ENCODE assay signal across 23 cellular contexts in the genomic region with DNA sequence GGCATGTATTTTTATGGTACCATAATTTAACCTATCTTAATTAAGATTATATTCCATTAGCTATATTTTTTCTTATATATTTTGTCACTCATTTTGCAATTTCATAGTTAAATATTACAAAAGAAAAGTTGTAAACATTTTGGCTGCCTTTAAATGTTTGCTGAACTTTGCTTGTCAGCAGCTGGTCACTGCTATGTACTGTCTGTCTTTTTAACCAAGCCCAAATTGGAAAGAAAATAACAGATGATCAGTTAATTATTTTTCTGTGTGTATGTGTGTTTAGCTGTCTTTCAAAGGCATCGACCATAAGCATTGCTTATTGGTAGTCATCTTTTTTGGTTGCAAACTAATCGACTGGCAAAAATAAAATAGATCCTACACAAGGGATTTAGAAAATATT. TPM values are rescaled to one million over a fixed set of nuclear protein-coding genes. Genes with fewer than 3 reads are reported as not detected.
DNase-seq lines count a peak whose midpoint lies in the region; ATAC-seq, FAIRE-seq and TF ChIP-seq lines count a peak whose summit lies in the region.
"Had no signal": no experiment of that assay in that cellular context is flagged by ENCODE, and none has a peak within 500 bp of the region (broad histone marks: within the 10 kb centered on the region; RNA-seq: fewer than 3 reads in every experiment).

No MANE protein-coding gene starts in this region.

- H3T11ph ChIP-seq in H9 (ENCODE audit: low read length), result no peak overlapping the region

- in situ Hi-C loops in HepG2 (cut with HindIII; ENCODE audit: extremely low pct_ligation_motif_present, low pct_unique_long_range_greater_than_20kb), result no loop called here

- H3K56ac ChIP-seq in H9 (ENCODE audit: insufficient read length, low read depth, low read length), result no peak overlapping the region

- no peak overlapping the region for H3K9ac ChIP-seq in liver (ENCODE audit: low read depth in 1 of 2, low read length in 2 of 2)
- no peak overlapping the region for H3K9ac ChIP-seq in HepG2 (ENCODE audit: insufficient read depth, low read depth, low read length)
- no peak overlapping the region for H3K9ac ChIP-seq in H9 (ENCODE audit: extremely low read depth, insufficient read length, low read length)
- H3K9ac ChIP-seq: BLaER1 had no signal

- TF ChIP-seq POLR2A in HepG2 (IDR thresholded peaks at IDR 0.05; ENCODE audit: insufficient read depth in 1 of 2, low read depth in 2 of 2, low read length in 2 of 2) (no peak), right lobe of liver (IDR thresholded peaks at IDR 0.05) (no peak)

- H3K9me3 ChIP-seq in liver (ENCODE audit: control insufficient read depth in 4 of 4, low read length in 3 of 4) (no peaks in the 10 kb centered on the region), HepG2 (ENCODE audit: low read length) (no peaks in the 10 kb centered on the region), right lobe of liver (no peaks in the 10 kb centered on the region), H9 (ENCODE audit: control insufficient read depth, low read depth, low read length) (no peaks in the 10 kb centered on the region)
- H3K9me3 ChIP-seq: A549, BE2C had no signal

- H3K79me2 ChIP-seq in HepG2 (ENCODE audit: insufficient read depth, low read length), result no peaks in the 10 kb centered on the region
- no peaks in the 10 kb centered on the region for H3K79me2 ChIP-seq in H9 (ENCODE audit: insufficient read depth, low read length)

- no peak overlapping the region for H3K4ac ChIP-seq in H9 (ENCODE audit: low read depth, low read length)

- no peak overlapping the region for H4K91ac ChIP-seq in H9 (ENCODE audit: insufficient read length, low read depth, low read length)

- H3K36me3 Mint-ChIP-seq in H9 (ENCODE audit: insufficient read depth in 1 of 3, low read depth in 3 of 3), result peaks cover 4 to 19% (median 4%) of the 10 kb centered on the region in 3 experiments; a peak in 5 of 7 replicates
- H3K36me3 Mint-ChIP-seq: CD14-positive monocyte; CD4-positive, alpha-beta memory T cell; CD4-positive, CD25-positive, alpha-beta regulatory T cell; CD8-positive, alpha-beta memory T cell had no signal

- H3K36me3 ChIP-seq in liver (ENCODE audit: control insufficient read depth in 4 of 4, insufficient read depth in 3 of 4, low read depth in 1 of 4, low read length in 3 of 4), result no peaks in the 10 kb centered on the region
- H3K36me3 ChIP-seq in HepG2 (replicated peaks in 1 of 2; ENCODE audit: control insufficient read depth in 1 of 2, insufficient read depth in 2 of 2, low read length in 2 of 2), result no peaks in the 10 kb centered on the region
- H3K36me3 ChIP-seq in right lobe of liver, result no peaks in the 10 kb centered on the region
- H3K36me3 ChIP-seq: BE2C, BLaER1 had no signal

- H3K4me3 Mint-ChIP-seq in H9, result no peak overlapping the region
- H3K4me3 Mint-ChIP-seq: CD14-positive monocyte; CD4-positive, alpha-beta memory T cell; CD4-positive, CD25-positive, alpha-beta regulatory T cell; CD8-positive, alpha-beta memory T cell had no signal

- no peak overlapping the region for H3K27ac Mint-ChIP-seq in H9
- H3K27ac Mint-ChIP-seq: CD14-positive monocyte; CD4-positive, alpha-beta memory T cell; CD4-positive, CD25-positive, alpha-beta regulatory T cell; CD8-positive, alpha-beta memory T cell had no signal

- H2BK20ac ChIP-seq in H9 (ENCODE audit: low read depth, low read length, poor library complexity, severe bottlenecking), result no peak overlapping the region

- H3K79me1 ChIP-seq in H9 (ENCODE audit: insufficient read depth, low read depth, low read length, poor library complexity, severe bottlenecking), result no peaks in the 10 kb centered on the region

- peaks cover 14 to 17% of the 10 kb centered on the region in 2 experiments for H3K9me3 Mint-ChIP-seq in H9

- no peak overlapping the region for H2AFZ ChIP-seq in HepG2 (ENCODE audit: low read length)
- H2AFZ ChIP-seq in H9 (ENCODE audit: low read length), result no peak overlapping the region

- DNase-seq in HepG2 (ENCODE audit: low spot score) (no peak), right lobe of liver (no peak), DMS53 treated with DMSO at 0.1 percent for 48 hours (lab: John Stamatoyannopoulos, UW; ENCODE audit: unreplicated experiment) (no peak), H9 (no peak)
- DNase-seq: BE2C; C1 segment of cervical spinal cord; CD4-positive, alpha-beta memory T cell; CD4-positive, CD25-positive, alpha-beta regulatory T cell; CD8-positive, alpha-beta memory T cell; COR-L47; DMS 273 treated with DMSO at 0.1 percent for 48 hours; DMS153; DMS53; DMS79 treated with DMSO at 0.1 percent for 48 hours; GF-D8 had no signal

- H3K4me2 ChIP-seq in HepG2 (ENCODE audit: low read depth, low read length), result no peak overlapping the region
- H3K4me2 ChIP-seq in H9 (ENCODE audit: insufficient read depth, insufficient read length, low read length), result no peak overlapping the region
- H3K4me2 ChIP-seq: A549, BLaER1 had no signal

- POLR2A ChIA-PET in HepG2 (lab: Yijun Ruan, JAX), result no interaction called here

- no peak overlapping the region for H2BK15ac ChIP-seq in H9 (ENCODE audit: low read depth, low read length)

- no peak overlapping the region for H4K5ac ChIP-seq in H9 (ENCODE audit: insufficient read length, low read depth, low read length)

- no TSS peak for BruUV-seq in HepG2 (replicated peaks; lab: Mats Ljungman, UMichigan)

- no peaks in the 10 kb centered on the region for H3K23me2 ChIP-seq in H9 (ENCODE audit: insufficient read length, low read depth, low read length, poor library complexity, severe bottlenecking)

- no peak for TF ChIP-seq RAD21 in liver (IDR thresholded peaks at IDR 0.05)
- TF ChIP-seq RAD21 in HepG2 (CRISPR knock-in tag; IDR thresholded peaks at IDR 0.05), result no peak

- H2BK5ac ChIP-seq in H9 (ENCODE audit: insufficient read length, low read length), result no peak overlapping the region

- H3K4me1 Mint-ChIP-seq in H9, result peaks cover 2 to 11% of the 10 kb centered on the region in 2 experiments
- H3K4me1 Mint-ChIP-seq: CD14-positive monocyte; CD4-positive, alpha-beta memory T cell; CD4-positive, CD25-positive, alpha-beta regulatory T cell; CD8-positive, alpha-beta memory T cell had no signal

- 28% methylated on average over 2 of the region's 2 CpGs for WGBS in liver
- 2% methylated on average over 2 of the region's 2 CpGs for WGBS in HepG2 (ENCODE audit: low lambda C conversion rate)
- WGBS in right lobe of liver (ENCODE audit: insufficient coverage, low coverage, low lambda C conversion rate, missing lambda C conversion rate), result 23% methylated on average over 2 of the region's 2 CpGs
- WGBS in H9 (ENCODE audit: extremely low coverage, insufficient read length, low lambda C conversion rate), result no CpG with 5 or more reads among the region's 2 CpGs

- H3K4me3 ChIP-seq in liver (ENCODE audit: low read depth in 1 of 3, low read length in 3 of 3) (no peak overlapping the region), HepG2 (replicated peaks in 1 of 3; ENCODE audit: insufficient read depth in 1 of 3, low read depth in 2 of 3, low read length in 3 of 3) (no peak overlapping the region), right lobe of liver (no peak overlapping the region)
- H3K4me3 ChIP-seq: A549, BLaER1 had no signal

- no peak for FAIRE-seq in HepG2 (lab: Jason Lieb, UNC)
- FAIRE-seq: A549, G401.6, GM12891, GM19239 had no signal

- ATAC-seq in HepG2 (no peak), right lobe of liver (peak; percentile 74 to 79 (median 76))
- ATAC-seq: A549 had no signal

- no peak overlapping the region for H3K23ac ChIP-seq in H9 (ENCODE audit: insufficient read length, low read depth, low read length)

- H4K8ac ChIP-seq in H9 (replicated peaks; ENCODE audit: insufficient read length, low read depth, low read length), result no peak overlapping the region

- H2BK120ac ChIP-seq in H9 (ENCODE audit: low read depth, low read length, poor library complexity, severe bottlenecking), result no peak overlapping the region

- no peaks in the 10 kb centered on the region for H4K20me1 ChIP-seq in HepG2 (ENCODE audit: insufficient read depth, low read length)
- H4K20me1 ChIP-seq in H9 (ENCODE audit: control insufficient read depth, insufficient read depth, insufficient read length), result no peaks in the 10 kb centered on the region
- H4K20me1 ChIP-seq: BLaER1 had no signal

- H3K27ac ChIP-seq in liver (ENCODE audit: low read depth in 1 of 2, low read length in 2 of 2) (no peak overlapping the region), HepG2 (ENCODE audit: extremely low read length, insufficient read depth, low read length) (no peak overlapping the region), right lobe of liver (peak overlapping the region in 2 of 3 donors; percentile 19 to 33), H9 (ENCODE audit: insufficient read length, low read depth, low read length) (no peak overlapping the region)
- H3K27ac ChIP-seq: 22Rv1, A549, BLaER1 had no signal

- TF ChIP-seq EP300 in HepG2 (IDR thresholded peaks at IDR 0.05; ENCODE audit: low read depth in 2 of 2, low read length in 2 of 2), result no peak
- no peak for TF ChIP-seq EP300 in HepG2 (CRISPR knock-in tag; IDR thresholded peaks at IDR 0.05; ENCODE audit: borderline replicate concordance)

- no peak overlapping the region for H3K18ac ChIP-seq in H9 (ENCODE audit: insufficient read length, low read depth, low read length)

- no peak overlapping the region for H2BK12ac ChIP-seq in H9 (ENCODE audit: insufficient read length, low read depth, low read length)

- H2AK5ac ChIP-seq in H9 (ENCODE audit: insufficient read length, low read length), result no peak overlapping the region

- H3K14ac ChIP-seq in H9 (ENCODE audit: insufficient read depth, low read length), result no peak overlapping the region

- no peaks in the 10 kb centered on the region for H3K27me3 ChIP-seq in liver (ENCODE audit: control insufficient read depth in 4 of 4, insufficient read depth in 4 of 4, low read length in 3 of 4)
- H3K27me3 ChIP-seq in HepG2 (ENCODE audit: control insufficient read depth in 1 of 2, insufficient read depth in 2 of 2, low read length in 2 of 2), result no peaks in the 10 kb centered on the region; a peak in 1 of 5 replicates
- no peaks in the 10 kb centered on the region for H3K27me3 ChIP-seq in right lobe of liver
- H3K27me3 ChIP-seq in H9 (ENCODE audit: insufficient read depth, low read length), result no peaks in the 10 kb centered on the region
- H3K27me3 ChIP-seq: BE2C, BLaER1 had no signal

- peaks cover 1 to 22% (median 13%) of the 10 kb centered on the region in 4 donors for H3K4me1 ChIP-seq in liver (ENCODE audit: control insufficient read depth in 4 of 4, insufficient read depth in 4 of 4, low read length in 3 of 4)
- H3K4me1 ChIP-seq in HepG2 (ENCODE audit: insufficient read depth, low read length), result no peaks in the 10 kb centered on the region
- peaks cover 0 to 25% (median 0%) of the 10 kb centered on the region in 4 donors for H3K4me1 ChIP-seq in right lobe of liver
- H3K4me1 ChIP-seq in H9 (ENCODE audit: insufficient read depth, low read length), result no peaks in the 10 kb centered on the region
- H3K4me1 ChIP-seq: A549, BE2C, BLaER1 had no signal

- intact Hi-C loops in HepG2 (cut with micrococcal nuclease; ENCODE audit: unreplicated experiment), result no loop called here
- intact Hi-C loops in right lobe of liver (cut with DNase I), result no loop called here

- CTCF ChIA-PET in HepG2 (lab: Yijun Ruan, JAX; ENCODE audit: low intra/inter-chr PET ratio, low total read pairs), result no interaction called here

- no peaks in the 10 kb centered on the region for H3K27me3 Mint-ChIP-seq in H9 (ENCODE audit: low read depth)

- no peak for TF ChIP-seq CTCF in liver (IDR thresholded peaks at IDR 0.05; ENCODE audit: low read depth, low read length, missing input control)
- TF ChIP-seq CTCF in HepG2 (CRISPR knock-in tag; IDR thresholded peaks at IDR 0.05), result no peak
- TF ChIP-seq CTCF in right lobe of liver (IDR thresholded peaks at IDR 0.05), result no peak
- TF ChIP-seq CTCF in H9 (conservative IDR thresholded peaks at IDR 0.05), result no peak

RNA-seq across cellular contexts. Expression of a gene that starts 54.4 kb away (rescaled TPM):
- 10 to 100 TPM in 1 of 2 donors, 1 to 10 TPM in 1; 6.3 to 43.8 TPM for total RNA-seq in liver
- polyA plus RNA-seq in liver, result 10 to 100 TPM; 10.5 to 18.8 TPM
- 12.7 and 14.0 TPM in 2 replicates for total RNA-seq in HepG2 (2016; rRNA removed; fragmentation: Illumina TruSeq; extraction: Trizol)
- total RNA-seq in HepG2 (2016; cell fraction: cytosol; rRNA removed; fragmentation: Illumina TruSeq; extraction: Trizol; ENCODE audit: low read depth), result 15.1 and 19.1 TPM in 2 replicates
- 12.3 and 13.8 TPM in 2 replicates for total RNA-seq in HepG2 (2016; cell fraction: insoluble cytoplasmic fraction; rRNA removed; fragmentation: Illumina TruSeq; extraction: Trizol)
- total RNA-seq in HepG2 (2016; cell fraction: membrane; rRNA removed; fragmentation: Illumina TruSeq; extraction: Trizol), result 9.1 and 10.3 TPM in 2 replicates
- total RNA-seq in HepG2 (2016; cell fraction: nucleus; rRNA removed; fragmentation: Illumina TruSeq; extraction: Trizol), result 14.5 and 15.4 TPM in 2 replicates
- polyA plus RNA-seq in HepG2 (2011; rRNA removed), result 11.8 and 16.6 TPM in 2 replicates
- polyA plus RNA-seq in HepG2 (2011; cell fraction: cytosol; rRNA removed), result 10.9 and 13.7 TPM in 2 replicates
- polyA plus RNA-seq in HepG2 (2011; cell fraction: nucleus; rRNA removed), result 7.6 and 7.8 TPM in 2 replicates
- polyA plus RNA-seq in HepG2 (2012), result 6.8 and 7.9 TPM in 2 replicates
- 1.1 and 1.3 TPM in 2 replicates for polyA plus RNA-seq in HepG2 (2016; cell fraction: cytosol; fragmentation: Illumina TruSeq; extraction: Trizol; ENCODE audit: low read depth)
- polyA plus RNA-seq in HepG2 (2016; cell fraction: insoluble cytoplasmic fraction; fragmentation: Illumina TruSeq; extraction: Trizol; ENCODE audit: low read depth), result 13.0 and 14.5 TPM in 2 replicates
- polyA plus RNA-seq in HepG2 (2016; cell fraction: membrane; fragmentation: Illumina TruSeq; extraction: Trizol; ENCODE audit: low read depth), result 3.0 and 4.1 TPM in 2 replicates
- 7.4 and 7.8 TPM in 2 replicates for polyA plus RNA-seq in HepG2 (2016; cell fraction: nucleus; fragmentation: Illumina TruSeq; extraction: Trizol; ENCODE audit: insufficient read depth, low read depth)
- 19.7 and 28.1 TPM in 2 replicates for polyA minus RNA-seq in HepG2 (2011; rRNA and poly(A)+ RNA removed; ENCODE audit: low replicate concordance)
- 8.4 and 8.6 TPM in 2 replicates for polyA minus RNA-seq in HepG2 (2011; cell fraction: cytosol; rRNA and poly(A)+ RNA removed)
- polyA minus RNA-seq in HepG2 (2011; cell fraction: nucleus; rRNA and poly(A)+ RNA removed), result 29.1 and 30.5 TPM in 2 replicates
- total RNA-seq in right lobe of liver, result 10 to 100 TPM; 12.4 to 30.5 (median 18.4) TPM
- total RNA-seq in H9 (2021), result 21.1 and 24.8 TPM in 2 replicates

Comparison
In these comparisons a context has a peak if more than half of its experiments do, and no peak if none do; other contexts are left out.
1. H3K27ac ChIP-seq: peak in right lobe of liver (2 of 3); none in liver (0 of 2), HepG2 (single experiment) and H9 (single experiment).